ENCODE assay signal across 8 cellular contexts in genomic region chr19:47598407-47599349, GRCh38. TPM values are rescaled to one million over a fixed set of nuclear protein-coding genes. Genes with fewer than 3 reads are reported as not detected.
DNase-seq lines count a peak whose midpoint lies in the region; ATAC-seq and TF ChIP-seq lines count a peak whose summit lies in the region.

No MANE protein-coding gene starts in this region.

- no peaks in the 10 kb centered on the region for H3K9me3 ChIP-seq in Panc1 (ENCODE audit: control insufficient read depth, insufficient read depth, low read depth, low read length)
- H3K9me3 ChIP-seq in muscle layer of duodenum (ENCODE audit: control insufficient read depth in 1 of 2, low read length in 2 of 2) = no peaks in the 10 kb centered on the region

- H3K36me3 Mint-ChIP-seq in endothelial cell (ENCODE audit: low read depth, unreplicated experiment) = no peaks in the 10 kb centered on the region

- POLR2A ChIA-PET in Panc1 (lab: Charles Lee) = no interaction called here

- in situ Hi-C loops in Panc1 (cut with HindIII; ENCODE audit: low pct_unique_long_range_greater_than_20kb, low sequenced_read_pairs) = no loop called here

- H3K4me1 ChIP-seq in Panc1 (ENCODE audit: control insufficient read depth, insufficient read depth, low read length) = peaks cover 8% of the 10 kb centered on the region
- H3K4me1 ChIP-seq in muscle layer of duodenum (ENCODE audit: control insufficient read depth in 1 of 2, insufficient read depth in 2 of 2, low read length in 2 of 2) = peaks cover 0 to 4% of the 10 kb centered on the region in 2 donors

- peak; percentile 72 for ATAC-seq in Panc1
- no peak for ATAC-seq in GM18520 (IDR thresholded peaks at IDR 0.05; ENCODE audit: unreplicated experiment)
- no peak for ATAC-seq in HG03139 (IDR thresholded peaks at IDR 0.05; ENCODE audit: unreplicated experiment)

- DNase-seq in GM03348 (ENCODE audit: low spot score) (peak; percentile 93), Panc1 (ENCODE audit: low read depth, low spot score) (peak; percentile 80), endothelial cell (ENCODE audit: low spot score) (no peak), HuH-7 (ENCODE audit: low spot score) (no peak), NCI-H1694 (lab: John Stamatoyannopoulos, UW) (no peak)

- no peak for TF ChIP-seq CTCF in Panc1 (IDR thresholded peaks at IDR 0.05)
- no peak for TF ChIP-seq CTCF in endothelial cell (IDR thresholded peaks at IDR 0.05; ENCODE audit: unreplicated experiment)

- H3K36me3 ChIP-seq in Panc1 (ENCODE audit: control insufficient read depth, insufficient read depth, low read length) (no peaks in the 10 kb centered on the region), muscle layer of duodenum (ENCODE audit: control insufficient read depth in 1 of 2, insufficient read depth in 2 of 2, low read length in 2 of 2) (no peaks in the 10 kb centered on the region)

- H3K4me3 ChIP-seq in Panc1 (ENCODE audit: low read depth in 2 of 2, low read length in 2 of 2) = peak overlapping the region; percentile 63 to 66
- H3K4me3 ChIP-seq in muscle layer of duodenum (ENCODE audit: low read depth in 1 of 2, low read length in 2 of 2) = peak overlapping the region; percentile 67 to 70

- peak overlapping the region; percentile 88 for H3K4me3 Mint-ChIP-seq in endothelial cell (ENCODE audit: unreplicated experiment)

- intact Hi-C loops in Panc1 (cut with micrococcal nuclease; ENCODE audit: unreplicated experiment) = no loop called here

- no peaks in the 10 kb centered on the region for H3K9me3 Mint-ChIP-seq in endothelial cell (ENCODE audit: unreplicated experiment)

- peak overlapping the region; percentile 68 for H3K27ac Mint-ChIP-seq in endothelial cell (ENCODE audit: unreplicated experiment)

- TSS peak; percentile 91 for BruUV-seq in Panc1 (replicated peaks; lab: Mats Ljungman, UMichigan)

- no peaks in the 10 kb centered on the region for H3K27me3 ChIP-seq in Panc1 (ENCODE audit: control insufficient read depth, insufficient read depth, low read length)
- H3K27me3 ChIP-seq in muscle layer of duodenum (ENCODE audit: low read depth, low read length) = no peaks in the 10 kb centered on the region

- H3K27me3 Mint-ChIP-seq in endothelial cell (ENCODE audit: unreplicated experiment) = peaks cover 3% of the 10 kb centered on the region

- H3K4me1 Mint-ChIP-seq in endothelial cell (ENCODE audit: unreplicated experiment) = peaks cover 18% of the 10 kb centered on the region

- H3K27ac ChIP-seq in Panc1 (ENCODE audit: low read length) (peak overlapping the region; percentile 85), muscle layer of duodenum (ENCODE audit: low read length) (peak overlapping the region; percentile 84)

- CTCF ChIA-PET in Panc1 (lab: Charles Lee) = no interaction called here

RNA-seq across cellular contexts. Expression of gene BICRA, which starts 10.3 kb away (rescaled TPM):
- total RNA-seq in Panc1 (2021; ENCODE audit: unreplicated experiment) (13.7 TPM), endothelial cell (ENCODE audit: unreplicated experiment) (24.1 TPM)
- polyA plus RNA-seq in Panc1 (2012; ENCODE audit: insufficient read length) = 10.3 TPM

RNA-seq across cellular contexts. Expression of gene ZNF541, which starts 25.7 kb away (rescaled TPM):
- total RNA-seq in Panc1 (2021; ENCODE audit: unreplicated experiment) = 0.15 TPM
- polyA plus RNA-seq in Panc1 (2012; ENCODE audit: insufficient read length) = 0.45 TPM
- not detected for total RNA-seq in endothelial cell (ENCODE audit: unreplicated experiment)

Comparison
In these comparisons a context has a peak if more than half of its experiments do, and no peak if none do; other contexts are left out.
1. DNase-seq: peak in GM03348 (single experiment) and Panc1 (single experiment); none in endothelial cell (single experiment), HuH-7 (single experiment) and NCI-H1694 (single experiment).